21 cellular contexts compared by ENCODE assay signal in genomic region chr14:26963696-26964095, GRCh38.
DNase-seq lines count a peak whose midpoint lies in the region; ATAC-seq and TF ChIP-seq lines count a peak whose summit lies in the region.
"Had no signal": no experiment of that assay in that cellular context is flagged by ENCODE, and none has a peak within 500 bp of the region (broad histone marks: within the 10 kb centered on the region; RNA-seq: fewer than 3 reads in every experiment).

No MANE protein-coding gene starts in this region.

- H3K4me1 ChIP-seq in BLaER1 = peaks cover 7% of the 10 kb centered on the region; the same call in 1 of the 2 replicates
- H3K4me1 ChIP-seq in PC-3 (ENCODE audit: insufficient read depth, low read length) = no peaks in the 10 kb centered on the region
- H3K4me1 ChIP-seq in psoas muscle = no peaks in the 10 kb centered on the region

- H3K9ac ChIP-seq in BLaER1 (no peak overlapping the region), PC-3 (ENCODE audit: low read length) (no peak overlapping the region)

- H3F3A ChIP-seq in PC-3 (ENCODE audit: low read length, unreplicated experiment) = no peaks in the 10 kb centered on the region

- ATAC-seq in PC-3 (no peak), psoas muscle (peak in 3 of 4 donors; percentile 19 to 45 (median 36)), HG02938 (IDR thresholded peaks at IDR 0.05; ENCODE audit: unreplicated experiment) (no peak)
- no peak for ATAC-seq in activated naive CD8-positive, alpha-beta T cell treated with anti-CD3 and anti-CD28 coated beads, Interleukin-2, amount 50 U/mL, for 24 hours
- ATAC-seq: activated CD4-positive, alpha-beta T cell treated with anti-CD3 and anti-CD28 coated beads for 36 hours; right cardiac atrium had no signal

- no peaks in the 10 kb centered on the region for H3K79me2 ChIP-seq in PC-3 (ENCODE audit: low read length)

- no TSS peak for BruUV-seq in PC-3 (replicated peaks; lab: Mats Ljungman, UMichigan)

- intact Hi-C loops in PC-3 (cut with micrococcal nuclease) = no loop called here
- intact Hi-C loops in psoas muscle (cut with DNase I) = no loop called here

- H3K36me3 ChIP-seq in BLaER1 (no peaks in the 10 kb centered on the region), PC-3 (ENCODE audit: low read depth, low read length) (no peaks in the 10 kb centered on the region), psoas muscle (ENCODE audit: insufficient read depth in 1 of 2, low read depth in 1 of 2) (no peaks in the 10 kb centered on the region)
- H3K36me3 ChIP-seq: HAP-1 had no signal

- CTCF ChIA-PET in PC-3 (lab: Charles Lee) = interaction anchor here (0.6 kb wide), 1 partner anchor 53 kb away, joined by 4 read pairs; no protein-coding TSS in a partner anchor

- no peak overlapping the region for H2AFZ ChIP-seq in PC-3 (ENCODE audit: low read length)

- POLR2A ChIA-PET in PC-3 (lab: Charles Lee; ENCODE audit: unreplicated experiment) = no interaction called here

- H3K27me3 ChIP-seq in BLaER1 = no peaks in the 10 kb centered on the region
- no peaks in the 10 kb centered on the region; the same call in 1 of the 2 replicates for H3K27me3 ChIP-seq in PC-3 (ENCODE audit: low read length)
- no peaks in the 10 kb centered on the region for H3K27me3 ChIP-seq in psoas muscle (ENCODE audit: insufficient read depth in 3 of 3, low read length in 2 of 3)
- H3K27me3 ChIP-seq: dorsolateral prefrontal cortex had no signal

- DNase-seq in PC-3 (peak; percentile 6), fibroblast of mammary gland (ENCODE audit: low read depth) (peak; percentile 99), psoas muscle (no peak), Kasumi-1 (lab: John Stamatoyannopoulos, UW) (no peak)
- DNase-seq in stimulated activated CD4-positive, alpha-beta T cell treated with anti-CD3 and anti-CD28 coated beads, Interleukin-15, amount 100 ng/mL, for 24 hours = no peak
- no peak for DNase-seq in activated naive CD8-positive, alpha-beta T cell treated with anti-CD3 and anti-CD28 coated beads, Interleukin-2, amount 50 U/mL, for 24 hours
- DNase-seq: activated CD4-positive, alpha-beta T cell treated with anti-CD3 and anti-CD28 coated beads for 36 hours; dorsolateral prefrontal cortex; kidney glomerular epithelial cell; MM.1S; NCI-H1436; NCI-H2171 treated with DMSO at 0.1 percent for 48 hours; right cardiac atrium; stimulated activated CD8-positive, alpha-beta memory T cell treated with anti-CD3 and anti-CD28 coated beads, Interleukin-4, amount 100 ng/mL, for 48 hours had no signal

- H3K9me3 Mint-ChIP-seq in activated naive CD8-positive, alpha-beta T cell treated with anti-CD3 and anti-CD28 coated beads, Interleukin-2, amount 50 U/mL, for 24 hours = no peaks in the 10 kb centered on the region

- no peaks in the 10 kb centered on the region for H3K9me2 ChIP-seq in PC-3 (replicated peaks; ENCODE audit: low read length)

- no peaks in the 10 kb centered on the region for H3K27me3 Mint-ChIP-seq in activated naive CD8-positive, alpha-beta T cell treated with anti-CD3 and anti-CD28 coated beads, Interleukin-2, amount 50 U/mL, for 24 hours
- H3K27me3 Mint-ChIP-seq: activated CD4-positive, alpha-beta T cell treated with anti-CD3 and anti-CD28 coated beads for 36 hours; activated naive CD4-positive, alpha-beta T cell treated with anti-CD3 and anti-CD28 coated beads, Interleukin-2, amount 50 U/mL, for 24 hours; type B pancreatic cell had no signal

- no peak overlapping the region for H3K4me3 Mint-ChIP-seq in activated naive CD8-positive, alpha-beta T cell treated with anti-CD3 and anti-CD28 coated beads, Interleukin-2, amount 50 U/mL, for 24 hours
- H3K4me3 Mint-ChIP-seq: activated CD4-positive, alpha-beta T cell treated with anti-CD3 and anti-CD28 coated beads for 36 hours; activated naive CD4-positive, alpha-beta T cell treated with anti-CD3 and anti-CD28 coated beads, Interleukin-2, amount 50 U/mL, for 24 hours; activated T-helper 1 cell treated with anti-CD3 and anti-CD28 coated beads, Interleukin-12 subunit alpha, Interleukin-12 subunit beta, Interleukin-2, Interleukin-4 antibody, amounts not matched to agents 30 ng/mL and 10 ng/mL and 1 ng/mL, durations not matched to agents 14 hours and 24 hours and 36 hours; type B pancreatic cell had no signal

- 33 to 37% (median 35%) methylated on average over 4 of the region's 4 CpGs for WGBS in psoas muscle, 3 donors

- no peak overlapping the region for H3K4me3 ChIP-seq in BLaER1
- no peak overlapping the region for H3K4me3 ChIP-seq in PC-3 (ENCODE audit: low read length)
- no peak overlapping the region for H3K4me3 ChIP-seq in fibroblast of mammary gland (ENCODE audit: control insufficient read depth, low read depth, low read length)
- H3K4me3 ChIP-seq in psoas muscle = no peak overlapping the region
- H3K4me3 ChIP-seq: dorsolateral prefrontal cortex, HAP-1 had no signal

- no peaks in the 10 kb centered on the region for H3K9me3 ChIP-seq in BLaER1
- H3K9me3 ChIP-seq in PC-3 (ENCODE audit: low read length) = no peaks in the 10 kb centered on the region
- no peaks in the 10 kb centered on the region for H3K9me3 ChIP-seq in psoas muscle
- H3K9me3 ChIP-seq: HAP-1 had no signal

- H3K36me3 Mint-ChIP-seq in activated naive CD8-positive, alpha-beta T cell treated with anti-CD3 and anti-CD28 coated beads, Interleukin-2, amount 50 U/mL, for 24 hours (ENCODE audit: low read depth) = no peaks in the 10 kb centered on the region
- H3K36me3 Mint-ChIP-seq: activated naive CD4-positive, alpha-beta T cell treated with anti-CD3 and anti-CD28 coated beads, Interleukin-2, amount 50 U/mL, for 24 hours; type B pancreatic cell had no signal

- TF ChIP-seq CTCF in PC-3 (conservative IDR thresholded peaks at IDR 0.05; ENCODE audit: low read depth, low read length) = no peak
- TF ChIP-seq CTCF in fibroblast of mammary gland (conservative IDR thresholded peaks at IDR 0.05; ENCODE audit: control insufficient read depth, insufficient read depth, low read depth, low read length) = no peak
- no peak for TF ChIP-seq CTCF in psoas muscle (IDR thresholded peaks at IDR 0.05)

- H3K4me2 ChIP-seq in BLaER1 (peak overlapping the region; percentile 9; the same call in 1 of the 2 replicates), PC-3 (ENCODE audit: low read length) (no peak overlapping the region)

- H3K27ac ChIP-seq in BLaER1 (no peak overlapping the region), PC-3 (ENCODE audit: low read length) (no peak overlapping the region), psoas muscle (no peak overlapping the region)
- H3K27ac ChIP-seq: dorsolateral prefrontal cortex, epithelial cell of prostate had no signal

- H4K20me1 ChIP-seq in BLaER1 (no peaks in the 10 kb centered on the region), PC-3 (ENCODE audit: low read length) (no peaks in the 10 kb centered on the region)

- no peaks in the 10 kb centered on the region for H3K4me1 Mint-ChIP-seq in activated naive CD8-positive, alpha-beta T cell treated with anti-CD3 and anti-CD28 coated beads, Interleukin-2, amount 50 U/mL, for 24 hours
- H3K4me1 Mint-ChIP-seq: activated CD4-positive, alpha-beta T cell treated with anti-CD3 and anti-CD28 coated beads for 36 hours; activated naive CD4-positive, alpha-beta T cell treated with anti-CD3 and anti-CD28 coated beads, Interleukin-2, amount 50 U/mL, for 24 hours had no signal

- H3K27ac Mint-ChIP-seq in activated naive CD8-positive, alpha-beta T cell treated with anti-CD3 and anti-CD28 coated beads, Interleukin-2, amount 50 U/mL, for 24 hours = no peak overlapping the region
- H3K27ac Mint-ChIP-seq: activated CD4-positive, alpha-beta T cell treated with anti-CD3 and anti-CD28 coated beads for 36 hours; activated naive CD4-positive, alpha-beta T cell treated with anti-CD3 and anti-CD28 coated beads, Interleukin-2, amount 50 U/mL, for 24 hours; activated T-helper 1 cell treated with anti-CD3 and anti-CD28 coated beads, Interleukin-12 subunit alpha, Interleukin-12 subunit beta, Interleukin-2, Interleukin-4 antibody, amounts not matched to agents 30 ng/mL and 10 ng/mL and 1 ng/mL, durations not matched to agents 14 hours and 24 hours and 36 hours; type B pancreatic cell had no signal

Comparison
In these comparisons a context has a peak if more than half of its experiments do, and no peak if none do; other contexts are left out.
1. ATAC-seq: peak in psoas muscle (3 of 4); none in PC-3 (single experiment), HG02938 (single experiment) and activated naive CD8-positive, alpha-beta T cell treated with anti-CD3 and anti-CD28 coated beads, Interleukin-2, amount 50 U/mL, for 24 hours (single experiment).
2. DNase-seq: peak in PC-3 (single experiment) and fibroblast of mammary gland (single experiment); none in psoas muscle (0 of 2), stimulated activated CD4-positive, alpha-beta T cell treated with anti-CD3 and anti-CD28 coated beads, Interleukin-15, amount 100 ng/mL, for 24 hours (single experiment), Kasumi-1 (0 of 2) and activated naive CD8-positive, alpha-beta T cell treated with anti-CD3 and anti-CD28 coated beads, Interleukin-2, amount 50 U/mL, for 24 hours (single experiment).